In genomic region chr4:37678624-37679023, GRCh38 we compare ENCODE assay signal across 20 cellular contexts. TPM values are rescaled to one million over a fixed set of nuclear protein-coding genes. Genes with fewer than 3 reads are reported as not detected.
A peak's percentile ranks its signal among the peaks of the same experiment; 100 is the strongest.
DNase-seq lines count a peak whose midpoint lies in the region; ATAC-seq and TF ChIP-seq lines count a peak whose summit lies in the region.
"Had no signal": no experiment of that assay in that cellular context is flagged by ENCODE, and none has a peak within 500 bp of the region (broad histone marks: within the 10 kb centered on the region; RNA-seq: fewer than 3 reads in every experiment).

No MANE protein-coding gene starts in this region.

- H3K4me2 ChIP-seq in mammary epithelial cell (ENCODE audit: insufficient read depth, low read depth, low read length), result no peak overlapping the region

- no peak overlapping the region for H3K4me3 Mint-ChIP-seq in T-helper 17 cell

- no peaks in the 10 kb centered on the region for H3K27me3 Mint-ChIP-seq in T-helper 17 cell
- H3K27me3 Mint-ChIP-seq: CD4-positive, alpha-beta memory T cell had no signal

- H3K27ac ChIP-seq in breast epithelium, result peak overlapping the region; percentile 8 to 13
- H3K27ac ChIP-seq in mammary epithelial cell (ENCODE audit: insufficient read depth, low read depth, low read length), result no peak overlapping the region
- H3K27ac ChIP-seq in stomach, result peak overlapping the region in 4 of 5 donors; percentile 3 to 49 (median 12)
- H3K27ac ChIP-seq in coronary artery, result no peak overlapping the region
- H3K27ac ChIP-seq: GM23248, RWPE1, SJCRH30 had no signal

- BruUV-seq in mammary epithelial cell (replicated peaks; lab: Mats Ljungman, UMichigan), result no TSS peak

- TF ChIP-seq CTCF in breast epithelium (IDR thresholded peaks at IDR 0.05) (no peak), mammary epithelial cell (conservative IDR thresholded peaks at IDR 0.05 in 1 of 2, IDR thresholded peaks at IDR 0.05 in 1 of 2; ENCODE audit: extremely low read depth in 1 of 2, insufficient read depth in 1 of 2, low read depth in 1 of 2, low read length in 2 of 2) (no peak), stomach (IDR thresholded peaks at IDR 0.05) (no peak), coronary artery (IDR thresholded peaks at IDR 0.05) (no peak)

- H3K4me3 ChIP-seq in breast epithelium (no peak overlapping the region), mammary epithelial cell (replicated peaks in 1 of 3; ENCODE audit: insufficient read depth in 1 of 3, low read depth in 2 of 3, low read length in 3 of 3) (no peak overlapping the region), stomach (no peak overlapping the region), coronary artery (no peak overlapping the region)
- H3K4me3 ChIP-seq: GM23248, SJCRH30 had no signal

- H3K9me3 ChIP-seq in breast epithelium (no peaks in the 10 kb centered on the region), mammary epithelial cell (replicated peaks; ENCODE audit: insufficient read depth, low read length) (no peaks in the 10 kb centered on the region), stomach (no peaks in the 10 kb centered on the region), T-helper 17 cell (ENCODE audit: control insufficient read depth, low read length, poor library complexity, severe bottlenecking) (no peaks in the 10 kb centered on the region)
- H3K9me3 ChIP-seq: SJCRH30 had no signal

- H3K4me1 Mint-ChIP-seq in T-helper 17 cell, result peaks cover 53% of the 10 kb centered on the region

- TF ChIP-seq EP300 in stomach (IDR thresholded peaks at IDR 0.05), result no peak

- H3K27ac Mint-ChIP-seq in T-helper 17 cell, result no peak overlapping the region

- CTCF ChIA-PET in mammary epithelial cell (lab: Charles Lee; ENCODE audit: low non-redundant PET), result no interaction called here

- H3K4me1 ChIP-seq in breast epithelium (peaks cover 0 to 14% of the 10 kb centered on the region in 2 donors), mammary epithelial cell (ENCODE audit: insufficient read depth, low read length) (peaks cover 19% of the 10 kb centered on the region), stomach (peaks cover 51 to 93% (median 75%) of the 10 kb centered on the region in 4 donors)

- H3K27me3 ChIP-seq in breast epithelium, result no peaks in the 10 kb centered on the region
- H3K27me3 ChIP-seq in mammary epithelial cell (ENCODE audit: insufficient read depth, low read length), result no peaks in the 10 kb centered on the region
- no peaks in the 10 kb centered on the region for H3K27me3 ChIP-seq in stomach
- H3K27me3 ChIP-seq: SJCRH30 had no signal

- dilution Hi-C loops in mammary epithelial cell (cut with HindIII; ENCODE audit: low sequenced_read_pairs), result no loop called here

- ATAC-seq in left colon (peak; percentile 42), T-helper 17 cell (no peak)
- ATAC-seq: PC-3 had no signal

- H3K36me3 Mint-ChIP-seq in T-helper 17 cell (ENCODE audit: low read depth), result peaks cover 4% of the 10 kb centered on the region

- intact Hi-C loops in breast epithelium (cut with DNase I; ENCODE audit: low total_unique reads), result no loop called here
- intact Hi-C loops in mammary epithelial cell (cut with micrococcal nuclease), result no loop called here
- intact Hi-C loops in left colon (cut with DNase I, micrococcal nuclease), result no loop called here
- intact Hi-C loops in stomach (cut with DNase I; ENCODE audit: low total_unique reads), result no loop called here

- DNase-seq in breast epithelium (ENCODE audit: low spot score in 2 of 2) (no peak), mammary epithelial cell (no peak), amniotic epithelial cell (ENCODE audit: low read depth) (peak; percentile 61), left colon (no peak), stomach (no peak), T-helper 17 cell (no peak), coronary artery (ENCODE audit: low spot score) (no peak), Kasumi-1 (lab: John Stamatoyannopoulos, UW) (no peak)
- DNase-seq: 8988T; CD4-positive, alpha-beta memory T cell; DND-41; GF-D8; GM23248; NCI-H1105 treated with DMSO at 0.1 percent for 48 hours; NCI-H1694 treated with DMSO at 0.1 percent for 48 hours; NCI-H2107; NCI-H446; PC-3; SJCRH30 had no signal

- no peak overlapping the region for H3K9ac ChIP-seq in mammary epithelial cell (ENCODE audit: insufficient read depth, low read length)
- H3K9ac ChIP-seq: GM23248 had no signal

- H3K79me2 ChIP-seq in mammary epithelial cell (ENCODE audit: insufficient read depth, low read length), result peaks cover 73% of the 10 kb centered on the region

- H2AFZ ChIP-seq in mammary epithelial cell (ENCODE audit: low read depth, low read length), result no peak overlapping the region
- H2AFZ ChIP-seq: GM23248 had no signal

- no peak for TF ChIP-seq POLR2A in breast epithelium (IDR thresholded peaks at IDR 0.05)
- no peak for TF ChIP-seq POLR2A in stomach (IDR thresholded peaks at IDR 0.05)

- H3K36me3 ChIP-seq in breast epithelium (no peaks in the 10 kb centered on the region), mammary epithelial cell (ENCODE audit: insufficient read depth, low read length) (no peaks in the 10 kb centered on the region), stomach (no peaks in the 10 kb centered on the region)

- in situ Hi-C loops in mammary epithelial cell (cut with MboI; ENCODE audit: low sequenced_read_pairs in 2 of 2), result no loop called here

- no peaks in the 10 kb centered on the region for H4K20me1 ChIP-seq in mammary epithelial cell (ENCODE audit: insufficient read depth, low read length)

- 48% methylated on average over 3 of the region's 3 CpGs for WGBS in mammary epithelial cell (ENCODE audit: low coverage, missing lambda C conversion rate)
- WGBS in stomach, 5 donors, result 43 to 68% (median 55%) methylated on average over 3 of the region's 3 CpGs

RNA-seq across cellular contexts. Expression of gene RELL1, which starts 7.6 kb away (rescaled TPM):
- total RNA-seq in breast epithelium (10 to 100 TPM; 68.5 to 88.8 (median 76.0) TPM), mammary epithelial cell (10 to 100 TPM; 35.7 to 93.2 TPM), left colon (10 to 100 TPM; 53.7 to 75.0 TPM), stomach (100 to 1,000 TPM in 1 of 5 donors, 10 to 100 TPM in 3, 1 to 10 TPM in 1; 2.9 to 113 (median 92.5) TPM), T-helper 17 cell (10 to 100 TPM; 30.1 to 30.7 TPM)
- polyA plus RNA-seq in mammary epithelial cell (12.8 TPM), stomach (1 to 10 TPM; 1.3 to 8.3 (median 2.4) TPM)
- 29.2 TPM for polyA minus RNA-seq in mammary epithelial cell

Comparison
In these comparisons a context has a peak if more than half of its experiments do, and no peak if none do; other contexts are left out.
1. H3K27ac ChIP-seq: peak in breast epithelium (2 of 2) and stomach (4 of 5); none in mammary epithelial cell (single experiment) and coronary artery (0 of 2).